20 cellular contexts compared by ENCODE assay signal in the genomic region with DNA sequence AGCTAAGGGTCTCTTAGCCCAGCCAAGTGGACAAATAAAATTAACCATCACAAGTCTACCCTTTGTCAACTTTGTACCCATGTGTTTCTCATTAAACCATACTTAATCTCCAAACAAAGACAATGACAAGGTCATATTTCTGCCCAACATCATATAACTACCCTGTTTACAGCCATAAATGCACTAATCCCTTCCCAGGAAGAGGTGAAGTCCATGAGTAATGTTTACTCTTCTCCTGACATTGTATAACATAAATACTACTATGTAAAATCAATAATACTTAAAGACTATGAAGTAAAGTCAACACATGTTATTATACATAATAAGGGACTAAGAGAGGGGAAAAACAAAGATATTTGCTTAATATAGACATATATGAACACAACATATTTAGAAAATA. TPM values are rescaled to one million over a fixed set of nuclear protein-coding genes. Genes with fewer than 3 reads are reported as not detected.
DNase-seq lines count a peak whose midpoint lies in the region; ATAC-seq and TF ChIP-seq lines count a peak whose summit lies in the region.
"Had no signal": no experiment of that assay in that cellular context is flagged by ENCODE, and none has a peak within 500 bp of the region (broad histone marks: within the 10 kb centered on the region; RNA-seq: fewer than 3 reads in every experiment).

No MANE protein-coding gene starts in this region.

- DNase-seq in COR-L47 (lab: John Stamatoyannopoulos, UW) = peak; percentile 54
- DNase-seq in HT-29 (ENCODE audit: low spot score) = peak; percentile 66
- peak; percentile 87 for DNase-seq in NCI-H2081 treated with DMSO at 0.1 percent for 48 hours (lab: John Stamatoyannopoulos, UW)
- no peak for DNase-seq in hepatocyte (ENCODE audit: low spot score)
- DNase-seq in activated naive CD8-positive, alpha-beta T cell treated with anti-CD3 and anti-CD28 coated beads, Interleukin-2, amount 50 U/mL, for 24 hours = no peak
- DNase-seq in breast epithelium (ENCODE audit: low spot score in 2 of 2) = no peak
- DNase-seq: C1 segment of cervical spinal cord; CD8-positive, alpha-beta memory T cell; GF-D8; GOT3; KBM-7; MV-4-11; NCI-H1436 treated with DMSO at 0.1 percent for 48 hours; NCI-H345; NCI-H524 treated with DMSO at 0.1 percent for 48 hours; NK-92 treated with Interleukin-12 subunit alpha and Interleukin-12 subunit beta, amount 100 ng/mL, for 24 hours; SW 1271 had no signal

- no peak for ATAC-seq in activated naive CD8-positive, alpha-beta T cell treated with anti-CD3 and anti-CD28 coated beads, Interleukin-2, amount 50 U/mL, for 24 hours
- ATAC-seq in GM19397 (IDR thresholded peaks at IDR 0.05; ENCODE audit: unreplicated experiment) = no peak
- ATAC-seq: HCT116, Right ventricle myocardium inferior had no signal

- H3K4me1 ChIP-seq in hepatocyte (ENCODE audit: insufficient read depth) (peaks cover 7% of the 10 kb centered on the region), breast epithelium (no peaks in the 10 kb centered on the region)

- H3K27me3 Mint-ChIP-seq in activated naive CD8-positive, alpha-beta T cell treated with anti-CD3 and anti-CD28 coated beads, Interleukin-2, amount 50 U/mL, for 24 hours = peaks cover 3% of the 10 kb centered on the region

- H3K27me3 ChIP-seq in hepatocyte = no peaks in the 10 kb centered on the region
- H3K27me3 ChIP-seq in breast epithelium = no peaks in the 10 kb centered on the region

- H3K9me2 ChIP-seq in hepatocyte (replicated peaks; ENCODE audit: insufficient read depth) = no peaks in the 10 kb centered on the region

- H3K9me3 Mint-ChIP-seq in activated naive CD8-positive, alpha-beta T cell treated with anti-CD3 and anti-CD28 coated beads, Interleukin-2, amount 50 U/mL, for 24 hours = no peaks in the 10 kb centered on the region

- no peak overlapping the region for H3K27ac Mint-ChIP-seq in activated naive CD8-positive, alpha-beta T cell treated with anti-CD3 and anti-CD28 coated beads, Interleukin-2, amount 50 U/mL, for 24 hours
- H3K27ac Mint-ChIP-seq: CD8-positive, alpha-beta memory T cell had no signal

- H3K36me3 ChIP-seq in hepatocyte (replicated peaks; ENCODE audit: insufficient read depth, low read depth) = no peaks in the 10 kb centered on the region
- H3K36me3 ChIP-seq in breast epithelium = no peaks in the 10 kb centered on the region

- H3K27ac ChIP-seq in hepatocyte (peak overlapping the region; percentile 39), breast epithelium (no peak overlapping the region)

- H4K20me1 ChIP-seq in hepatocyte (ENCODE audit: insufficient read depth, poor library complexity, severe bottlenecking) = no peaks in the 10 kb centered on the region

- intact Hi-C loops in breast epithelium (cut with DNase I; ENCODE audit: low total_unique reads) = no loop called here

- TF ChIP-seq POLR2A in breast epithelium (IDR thresholded peaks at IDR 0.05) = no peak

- H2AFZ ChIP-seq in hepatocyte = no peak overlapping the region

- no peak overlapping the region for H3K4me2 ChIP-seq in hepatocyte

- no peak for TF ChIP-seq CTCF in hepatocyte (IDR thresholded peaks at IDR 0.05; ENCODE audit: poor library complexity)
- TF ChIP-seq CTCF in breast epithelium (IDR thresholded peaks at IDR 0.05) = no peak

- H3K9me3 ChIP-seq in hepatocyte (ENCODE audit: low read depth) (no peaks in the 10 kb centered on the region), breast epithelium (no peaks in the 10 kb centered on the region)

- no peaks in the 10 kb centered on the region for H3K79me2 ChIP-seq in hepatocyte

- no peak overlapping the region for H3K4me3 Mint-ChIP-seq in activated naive CD8-positive, alpha-beta T cell treated with anti-CD3 and anti-CD28 coated beads, Interleukin-2, amount 50 U/mL, for 24 hours
- H3K4me3 Mint-ChIP-seq: CD8-positive, alpha-beta memory T cell had no signal

- peaks cover 3% of the 10 kb centered on the region for H3K36me3 Mint-ChIP-seq in activated naive CD8-positive, alpha-beta T cell treated with anti-CD3 and anti-CD28 coated beads, Interleukin-2, amount 50 U/mL, for 24 hours (ENCODE audit: low read depth)
- H3K36me3 Mint-ChIP-seq: CD8-positive, alpha-beta memory T cell had no signal

- H3K4me3 ChIP-seq in hepatocyte = no peak overlapping the region
- H3K4me3 ChIP-seq in breast epithelium = no peak overlapping the region

- no peaks in the 10 kb centered on the region for H3K4me1 Mint-ChIP-seq in activated naive CD8-positive, alpha-beta T cell treated with anti-CD3 and anti-CD28 coated beads, Interleukin-2, amount 50 U/mL, for 24 hours
- H3K4me1 Mint-ChIP-seq: CD8-positive, alpha-beta memory T cell had no signal

RNA-seq across cellular contexts. Expression of a gene that starts 38.5 kb away (rescaled TPM):
- total RNA-seq in HT-29 (2014; rRNA removed; shearing (Covaris generic)) = 7.3 and 13.7 TPM in 2 replicates
- total RNA-seq in hepatocyte (18.5 and 19.2 TPM in 2 replicates), breast epithelium (10 to 100 TPM; 13.1 to 20.9 (median 15.4) TPM)
- 8.3 and 10.4 TPM in 2 replicates for polyA plus RNA-seq in hepatocyte

Comparison
In these comparisons a context has a peak if more than half of its experiments do, and no peak if none do; other contexts are left out.
1. DNase-seq: peak in COR-L47 (single experiment), HT-29 (single experiment) and NCI-H2081 treated with DMSO at 0.1 percent for 48 hours (single experiment); none in hepatocyte (single experiment), activated naive CD8-positive, alpha-beta T cell treated with anti-CD3 and anti-CD28 coated beads, Interleukin-2, amount 50 U/mL, for 24 hours (single experiment) and breast epithelium (0 of 2).